Comparison of ENCODE assay signal across 15 cellular contexts in genomic region chr5:54774281-54775171, GRCh38.
DNase-seq lines count a peak whose midpoint lies in the region; ATAC-seq and TF ChIP-seq lines count a peak whose summit lies in the region.
"Had no signal": no experiment of that assay in that cellular context is flagged by ENCODE, and none has a peak within 500 bp of the region (broad histone marks: within the 10 kb centered on the region; RNA-seq: fewer than 3 reads in every experiment).

No MANE protein-coding gene starts in this region.

- H3K4me1 ChIP-seq in foreskin keratinocyte = no peaks in the 10 kb centered on the region
- H3K4me1 ChIP-seq in naive thymus-derived CD4-positive, alpha-beta T cell (ENCODE audit: control insufficient read depth in 2 of 2, insufficient read depth in 2 of 2, low read length in 2 of 2) = no peaks in the 10 kb centered on the region
- H3K4me1 ChIP-seq: prostate gland had no signal

- POLR2A ChIA-PET in naive thymus-derived CD4-positive, alpha-beta T cell (lab: Charles Lee) = interaction anchor here (0.8 kb wide), 1 partner anchor 159 kb away, joined by 3 read pairs; no protein-coding TSS in a partner anchor
- POLR2A ChIA-PET in HEK293T (lab: Yijun Ruan, JAX) = no interaction called here

- H3K27me3 ChIP-seq in foreskin keratinocyte = peaks cover 9% of the 10 kb centered on the region
- H3K27me3 ChIP-seq in naive thymus-derived CD4-positive, alpha-beta T cell (ENCODE audit: control insufficient read depth in 2 of 2, insufficient read depth in 2 of 2, low read length in 2 of 2) = no peaks in the 10 kb centered on the region

- H3K4me3 ChIP-seq in naive thymus-derived CD4-positive, alpha-beta T cell (ENCODE audit: low read length) = no peak overlapping the region
- H3K4me3 ChIP-seq: prostate gland had no signal

- H3K27ac Mint-ChIP-seq in naive thymus-derived CD4-positive, alpha-beta T cell = no peak overlapping the region
- H3K27ac Mint-ChIP-seq: effector memory CD8-positive, alpha-beta T cell; T-helper 17 cell had no signal

- TF ChIP-seq CTCF in foreskin keratinocyte (conservative IDR thresholded peaks at IDR 0.05) = no peak

- peaks cover 0 to 61% (median 16%) of the 10 kb centered on the region in 5 donors for H3K27me3 Mint-ChIP-seq in naive thymus-derived CD4-positive, alpha-beta T cell

- H3K9me3 Mint-ChIP-seq in naive thymus-derived CD4-positive, alpha-beta T cell = peaks cover 0 to 7% (median 0%) of the 10 kb centered on the region in 11 donors
- H3K9me3 Mint-ChIP-seq: effector memory CD8-positive, alpha-beta T cell had no signal

- no peaks in the 10 kb centered on the region for H3K36me3 ChIP-seq in naive thymus-derived CD4-positive, alpha-beta T cell (ENCODE audit: control insufficient read depth in 2 of 3, insufficient read depth in 3 of 3, low read length in 3 of 3)
- H3K36me3 ChIP-seq: prostate gland had no signal

- H3K4me1 Mint-ChIP-seq in naive thymus-derived CD4-positive, alpha-beta T cell = peaks cover 0 to 9% (median 0%) of the 10 kb centered on the region in 7 donors
- H3K4me1 Mint-ChIP-seq: T-helper 17 cell had no signal

- H3K4me3 Mint-ChIP-seq in naive thymus-derived CD4-positive, alpha-beta T cell = no peak overlapping the region
- H3K4me3 Mint-ChIP-seq: effector memory CD8-positive, alpha-beta T cell; T-helper 17 cell had no signal

- intact Hi-C loops in naive thymus-derived CD4-positive, alpha-beta T cell (cut with micrococcal nuclease) = no loop called here

- ATAC-seq in foreskin keratinocyte (peak; percentile 27), GM19023 (IDR thresholded peaks at IDR 0.05; ENCODE audit: unreplicated experiment) (no peak)
- ATAC-seq in naive thymus-derived CD4-positive, alpha-beta T cell = peak; percentile 71
- ATAC-seq: effector memory CD8-positive, alpha-beta T cell; T-helper 17 cell had no signal

- no peak overlapping the region for H3K27ac ChIP-seq in foreskin keratinocyte
- H3K27ac ChIP-seq in naive thymus-derived CD4-positive, alpha-beta T cell (ENCODE audit: low read depth, low read length) = no peak overlapping the region
- H3K27ac ChIP-seq: 22Rv1, prostate gland had no signal

- H3K36me3 Mint-ChIP-seq in naive thymus-derived CD4-positive, alpha-beta T cell = peaks cover 0 to 3% (median 0%) of the 10 kb centered on the region in 5 donors

- DNase-seq in NCI-H2227 (lab: John Stamatoyannopoulos, UW; ENCODE audit: unreplicated experiment) (peak; percentile 0), NCI-H2227 treated with DMSO at 0.1 percent for 48 hours (lab: John Stamatoyannopoulos, UW) (no peak), foreskin keratinocyte (no peak), ureter (ENCODE audit: low spot score) (peak; percentile 56), HEK293T (ENCODE audit: extremely low spot score) (no peak), NCI-H510A (lab: John Stamatoyannopoulos, UW) (no peak)
- no peak for DNase-seq in naive thymus-derived CD4-positive, alpha-beta T cell
- DNase-seq: activated CD8-positive, alpha-beta memory T cell treated with anti-CD3 and anti-CD28 coated beads, Interleukin-2, amount 50 U/mL, for 4 hours; amygdala; effector memory CD8-positive, alpha-beta T cell; NCI-H1436; T-helper 17 cell had no signal

- H3K9me3 ChIP-seq in naive thymus-derived CD4-positive, alpha-beta T cell (ENCODE audit: control insufficient read depth in 2 of 3, low read length in 3 of 3) = no peaks in the 10 kb centered on the region
- H3K9me3 ChIP-seq: prostate gland had no signal

- CTCF ChIA-PET in naive thymus-derived CD4-positive, alpha-beta T cell (lab: Charles Lee) = no interaction called here
- CTCF ChIA-PET in HEK293T (lab: Yijun Ruan, JAX) = no interaction called here

TF ChIP-seq in HEK293T, 16 proteins besides CTCF, POLR2A, EP300 and RAD21:
- TF ChIP-seq BHLHE40 (IDR thresholded peaks at IDR 0.05; ENCODE audit: borderline replicate concordance) = no peak
- no peak for TF ChIP-seq SUZ12 (IDR thresholded peaks at IDR 0.05)
- TF ChIP-seq FOXA1 (IDR thresholded peaks at IDR 0.05) = no peak
- TF ChIP-seq L3MBTL2 (conservative IDR thresholded peaks at IDR 0.05) = no peak
- no peak for TF ChIP-seq SP1 (IDR thresholded peaks at IDR 0.05)
- TF ChIP-seq NFRKB (IDR thresholded peaks at IDR 0.05) = no peak
TF ChIP-seq in HEK293T: peak in this region for 0.

Comparison
In these comparisons a context has a peak if more than half of its experiments do, and no peak if none do; other contexts are left out.
1. DNase-seq: peak in NCI-H2227 (single experiment) and ureter (single experiment); none in NCI-H2227 treated with DMSO at 0.1 percent for 48 hours (single experiment), foreskin keratinocyte (0 of 2), naive thymus-derived CD4-positive, alpha-beta T cell (0 of 9), HEK293T (single experiment) and NCI-H510A (single experiment).